8 cellular contexts compared by ENCODE assay signal in genomic region chr16:58127033-58127556, GRCh38. TPM values are rescaled to one million over a fixed set of nuclear protein-coding genes. Genes with fewer than 3 reads are reported as not detected.
A peak's percentile ranks its signal among the peaks of the same experiment; 100 is the strongest.
DNase-seq lines count a peak whose midpoint lies in the region; ATAC-seq lines count a peak whose summit lies in the region.

No MANE protein-coding gene starts in this region.

- H3K36me3 ChIP-seq in MG63 = peaks cover 31% of the 10 kb centered on the region
- no peaks in the 10 kb centered on the region for H3K36me3 ChIP-seq in iPS-20b (ENCODE audit: insufficient read depth, low read depth, low read length)

- 0 out of 2 replicates have a peak, but pooled peaks cover 4% of the 10 kb centered on the region for H3K9me3 ChIP-seq in MG63
- no peaks in the 10 kb centered on the region for H3K9me3 ChIP-seq in iPS-20b (ENCODE audit: insufficient read depth, low read depth, low read length)

- H3K27ac Mint-ChIP-seq in activated CD4-positive, alpha-beta T cell treated with anti-CD3 and anti-CD28 coated beads, Interleukin-2, amount 10 ng/mL, durations not matched to agents 24 days and 14 days = peak overlapping the region; percentile 73
- H3K27ac Mint-ChIP-seq in activated naive CD4-positive, alpha-beta T cell treated with anti-CD3 and anti-CD28 coated beads, Interleukin-2, amount 50 U/mL, for 72 hours = peak overlapping the region; percentile 90 to 93
- H3K27ac Mint-ChIP-seq in stimulated activated memory B cell treated with anti-CD40 and anti-IgM and Interleukin-4, amounts not matched to agents 10 μg/mL and 1 μg/mL and 100 μg/mL, for 72 hours = peak overlapping the region; percentile 40

- peak; percentile 80 for DNase-seq in activated CD4-positive, alpha-beta T cell treated with anti-CD3 and anti-CD28 coated beads, Interleukin-2, amount 10 ng/mL, durations not matched to agents 24 days and 14 days
- DNase-seq in activated CD4-positive, alpha-beta T cell treated with anti-CD3 and anti-CD28 coated beads for 1 hour = no peak
- DNase-seq in MG63 = no peak
- no peak for DNase-seq in activated naive CD4-positive, alpha-beta T cell treated with anti-CD3 and anti-CD28 coated beads, Interleukin-2, amount 50 U/mL, for 72 hours (ENCODE audit: low spot score in 2 of 2)
- DNase-seq in HuH-7 (ENCODE audit: low spot score) = no peak

- no peaks in the 10 kb centered on the region for H3K9me3 Mint-ChIP-seq in activated CD4-positive, alpha-beta T cell treated with anti-CD3 and anti-CD28 coated beads, Interleukin-2, amount 10 ng/mL, durations not matched to agents 24 days and 14 days
- H3K9me3 Mint-ChIP-seq in activated naive CD4-positive, alpha-beta T cell treated with anti-CD3 and anti-CD28 coated beads, Interleukin-2, amount 50 U/mL, for 72 hours = no peaks in the 10 kb centered on the region
- H3K9me3 Mint-ChIP-seq in stimulated activated memory B cell treated with anti-CD40 and anti-IgM and Interleukin-4, amounts not matched to agents 10 μg/mL and 1 μg/mL and 100 μg/mL, for 72 hours = no peaks in the 10 kb centered on the region

- no peaks in the 10 kb centered on the region for H3K27me3 Mint-ChIP-seq in activated CD4-positive, alpha-beta T cell treated with anti-CD3 and anti-CD28 coated beads, Interleukin-2, amount 10 ng/mL, durations not matched to agents 24 days and 14 days
- H3K27me3 Mint-ChIP-seq in stimulated activated memory B cell treated with anti-CD40 and anti-IgM and Interleukin-4, amounts not matched to agents 10 μg/mL and 1 μg/mL and 100 μg/mL, for 72 hours = no peaks in the 10 kb centered on the region

- intact Hi-C loops in activated CD4-positive, alpha-beta T cell treated with anti-CD3 and anti-CD28 coated beads, Interleukin-2, amount 10 ng/mL, durations not matched to agents 24 days and 14 days (cut with micrococcal nuclease) = loop anchor here (5.0 to 10.0 kb wide), 2 partner anchors 125 to 608 kb away; partner anchors contain the start of gene GOT2

- peaks cover 16% of the 10 kb centered on the region for H3K4me1 ChIP-seq in iPS-20b (ENCODE audit: insufficient read depth, low read length)

- ATAC-seq in activated naive CD4-positive, alpha-beta T cell treated with anti-CD3 and anti-CD28 coated beads, Interleukin-2, amount 50 U/mL, for 72 hours = peak in 1 of 2 donors; percentile 27
- no peak for ATAC-seq in stimulated activated memory B cell treated with anti-CD40 and anti-IgM and Interleukin-4, amounts not matched to agents 10 μg/mL and 1 μg/mL and 100 μg/mL, for 72 hours
- no peak for ATAC-seq in HG03196 (IDR thresholded peaks at IDR 0.05; ENCODE audit: unreplicated experiment)

- no peak overlapping the region for H3K27ac ChIP-seq in iPS-20b (ENCODE audit: low read length)

- H3K4me3 ChIP-seq in MG63 (peak overlapping the region; percentile 95), iPS-20b (ENCODE audit: low read length) (peak overlapping the region; percentile 80; the same call in 1 of the 2 replicates)

- H3K27me3 ChIP-seq in MG63 = no peaks in the 10 kb centered on the region
- H3K27me3 ChIP-seq in iPS-20b (ENCODE audit: insufficient read depth, low read length) = no peaks in the 10 kb centered on the region

- H3K36me3 Mint-ChIP-seq in activated CD4-positive, alpha-beta T cell treated with anti-CD3 and anti-CD28 coated beads, Interleukin-2, amount 10 ng/mL, durations not matched to agents 24 days and 14 days (ENCODE audit: low read depth) = peaks cover 5% of the 10 kb centered on the region
- H3K36me3 Mint-ChIP-seq in activated naive CD4-positive, alpha-beta T cell treated with anti-CD3 and anti-CD28 coated beads, Interleukin-2, amount 50 U/mL, for 72 hours = peaks cover 9 to 10% of the 10 kb centered on the region in 2 donors
- H3K36me3 Mint-ChIP-seq in stimulated activated memory B cell treated with anti-CD40 and anti-IgM and Interleukin-4, amounts not matched to agents 10 μg/mL and 1 μg/mL and 100 μg/mL, for 72 hours = no peaks in the 10 kb centered on the region

- H3K9ac ChIP-seq in iPS-20b (ENCODE audit: low read depth, low read length) = peak overlapping the region; percentile 56; the same call in 1 of the 2 replicates

- peak overlapping the region; percentile 80 for H3K4me3 Mint-ChIP-seq in activated CD4-positive, alpha-beta T cell treated with anti-CD3 and anti-CD28 coated beads, Interleukin-2, amount 10 ng/mL, durations not matched to agents 24 days and 14 days
- H3K4me3 Mint-ChIP-seq in stimulated activated memory B cell treated with anti-CD40 and anti-IgM and Interleukin-4, amounts not matched to agents 10 μg/mL and 1 μg/mL and 100 μg/mL, for 72 hours = peak overlapping the region; percentile 1

- peaks cover 40% of the 10 kb centered on the region for H3K4me1 Mint-ChIP-seq in activated CD4-positive, alpha-beta T cell treated with anti-CD3 and anti-CD28 coated beads, Interleukin-2, amount 10 ng/mL, durations not matched to agents 24 days and 14 days
- H3K4me1 Mint-ChIP-seq in stimulated activated memory B cell treated with anti-CD40 and anti-IgM and Interleukin-4, amounts not matched to agents 10 μg/mL and 1 μg/mL and 100 μg/mL, for 72 hours = peaks cover 36% of the 10 kb centered on the region

RNA-seq across cellular contexts. Expression of gene CFAP20, which starts 2.1 kb away (rescaled TPM):
- total RNA-seq in activated CD4-positive, alpha-beta T cell treated with anti-CD3 and anti-CD28 coated beads, Interleukin-2, amount 10 ng/mL, durations not matched to agents 24 days and 14 days = 62.7 and 63.2 TPM in 2 replicates
- total RNA-seq in MG63 (2014; rRNA removed; shearing (Covaris generic); ENCODE audit: low replicate concordance) = 205 and 286 TPM in 2 replicates
- total RNA-seq in activated naive CD4-positive, alpha-beta T cell treated with anti-CD3 and anti-CD28 coated beads, Interleukin-2, amount 50 U/mL, for 72 hours = 10 to 100 TPM; 36.6 to 40.4 TPM

Comparison
In these comparisons a context has a peak if more than half of its experiments do, and no peak if none do; other contexts are left out.
1. H3K27ac Mint-ChIP-seq: peak in every context shown above with its lines; median percentile 92 in activated naive CD4-positive, alpha-beta T cell treated with anti-CD3 and anti-CD28 coated beads, Interleukin-2, amount 50 U/mL, for 72 hours; 73 in activated CD4-positive, alpha-beta T cell treated with anti-CD3 and anti-CD28 coated beads, Interleukin-2, amount 10 ng/mL, durations not matched to agents 24 days and 14 days; 40 in stimulated activated memory B cell treated with anti-CD40 and anti-IgM and Interleukin-4, amounts not matched to agents 10 μg/mL and 1 μg/mL and 100 μg/mL, for 72 hours.